Comparison of ENCODE assay signal across 8 cellular contexts in the genomic region with DNA sequence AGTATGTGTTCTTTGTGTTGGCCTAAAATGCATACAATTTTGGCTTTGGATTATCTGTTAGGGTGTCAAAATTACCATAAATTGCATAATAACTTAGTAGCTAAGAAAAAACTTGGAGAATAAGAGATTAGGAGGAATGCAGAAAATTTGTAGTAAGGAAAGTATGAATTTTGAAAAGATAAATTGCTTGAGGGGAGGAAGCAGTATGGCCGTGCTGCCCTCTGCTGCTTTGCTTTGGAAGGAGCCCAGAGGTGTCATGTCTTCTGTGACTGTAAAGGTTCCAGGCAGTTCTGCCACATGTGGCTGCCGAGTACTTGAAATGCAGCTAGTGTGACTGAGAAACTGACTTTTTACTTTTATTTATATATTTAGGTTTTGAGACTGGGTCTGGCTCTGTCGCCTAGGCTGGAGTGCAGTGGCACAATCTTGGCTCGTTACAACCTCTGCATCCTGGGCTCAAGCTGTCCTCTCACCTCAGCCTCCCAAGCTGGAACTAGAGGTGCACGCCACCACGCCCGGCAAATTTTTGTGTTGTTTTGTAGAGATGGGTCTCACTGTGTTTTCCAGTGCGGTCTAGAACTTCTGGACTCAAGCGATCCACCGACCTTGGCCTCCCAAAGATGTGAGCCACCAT. TPM values are rescaled to one million over a fixed set of nuclear protein-coding genes. Genes with fewer than 3 reads are reported as not detected.
DNase-seq lines count a peak whose midpoint lies in the region; ATAC-seq, FAIRE-seq and TF ChIP-seq lines count a peak whose summit lies in the region.

No MANE protein-coding gene starts in this region.

- DNase-seq in AG04449 (ENCODE audit: low read depth, low spot score) = no peak
- DNase-seq in NCI-H460 (ENCODE audit: extremely low read depth, low read depth) = peak; percentile 26
- peak; percentile 68 for DNase-seq in activated CD8-positive, alpha-beta memory T cell treated with anti-CD3 and anti-CD28 coated beads, Interleukin-2, amount 50 U/mL, for 4 hours
- DNase-seq in endothelial cell of umbilical vein (ENCODE audit: low read depth, low spot score) = peak; percentile 65
- peak; percentile 45 to 83 (median 66) for DNase-seq in naive thymus-derived CD8-positive, alpha-beta T cell
- no peak for DNase-seq in type B pancreatic cell (ENCODE audit: extremely low spot score, unreplicated experiment)

- TF ChIP-seq CTCF in AG04449 (IDR thresholded peaks at IDR 0.05; ENCODE audit: insufficient read depth, low read length, missing control alignments) (peak; percentile 73), GM12874 (IDR thresholded peaks at IDR 0.05; ENCODE audit: insufficient read depth, low read depth, low read length) (peak; percentile 82), endothelial cell of umbilical vein (IDR thresholded peaks at IDR 0.05; ENCODE audit: extremely low read depth in 1 of 2, insufficient read depth in 1 of 2, low read depth in 1 of 2, low read length in 2 of 2) (peak; percentile 75 to 78), type B pancreatic cell (conservative IDR thresholded peaks at IDR 0.05) (peak; percentile 81)

- H3K27me3 ChIP-seq in endothelial cell of umbilical vein (ENCODE audit: control insufficient read depth in 2 of 2, insufficient read depth in 2 of 2, low read length in 2 of 2) = no peaks in the 10 kb centered on the region

- H3K4me3 Mint-ChIP-seq in naive thymus-derived CD8-positive, alpha-beta T cell = peak overlapping the region; percentile 91 to 99 (median 97)
- H3K4me3 Mint-ChIP-seq in type B pancreatic cell = peak overlapping the region; percentile 99

- peak; percentile 33 to 49 for ATAC-seq in naive thymus-derived CD8-positive, alpha-beta T cell
- no peak for ATAC-seq in GM21423 (IDR thresholded peaks at IDR 0.05; ENCODE audit: unreplicated experiment)

- no peak overlapping the region for H2AFZ ChIP-seq in endothelial cell of umbilical vein (ENCODE audit: low read depth, low read length)

- H4K20me1 ChIP-seq in endothelial cell of umbilical vein (replicated peaks; ENCODE audit: control insufficient read depth, extremely low read depth, insufficient read depth, low read length) = no peaks in the 10 kb centered on the region

- H3K4me2 ChIP-seq in endothelial cell of umbilical vein (ENCODE audit: insufficient read depth, low read length) = peak overlapping the region; percentile 91

- peaks cover 39% of the 10 kb centered on the region for H3K79me2 ChIP-seq in endothelial cell of umbilical vein (ENCODE audit: control insufficient read depth, insufficient read depth, low read length)

- no peaks in the 10 kb centered on the region for H3K9me3 ChIP-seq in endothelial cell of umbilical vein (replicated peaks; ENCODE audit: control insufficient read depth, insufficient read depth, low read length)

- CTCF ChIA-PET in AG04449 (lab: Yijun Ruan, JAX) = interaction anchor here (0.6 to 5.0 kb wide), 46 partner anchors 9 to 854 kb away, joined by 3 to 45 read pairs (median 4); partner anchors contain the start of genes RPS19BP1 and TNRC6B
- CTCF ChIA-PET in endothelial cell of umbilical vein (lab: Charles Lee) = interaction anchor here (0.6 to 4.0 kb wide), 25 partner anchors 9 to 812 kb away, joined by 3 to 33 read pairs (median 5); partner anchors contain the start of gene TNRC6B

- no peak overlapping the region for H3K27ac ChIP-seq in endothelial cell of umbilical vein (ENCODE audit: insufficient read depth, low read depth, low read length)

- peaks cover 4 to 48% (median 5%) of the 10 kb centered on the region in 3 donors for H3K36me3 Mint-ChIP-seq in naive thymus-derived CD8-positive, alpha-beta T cell
- peaks cover 7% of the 10 kb centered on the region for H3K36me3 Mint-ChIP-seq in type B pancreatic cell

- no peak overlapping the region for H3K9ac ChIP-seq in endothelial cell of umbilical vein (replicated peaks; ENCODE audit: extremely low read depth, insufficient read depth, low read length)

- H3K4me1 Mint-ChIP-seq in naive thymus-derived CD8-positive, alpha-beta T cell = peaks cover 15 to 56% (median 39%) of the 10 kb centered on the region in 4 donors
- peaks cover 7% of the 10 kb centered on the region for H3K4me1 Mint-ChIP-seq in type B pancreatic cell (ENCODE audit: unreplicated experiment)

- no peak for TF ChIP-seq POLR2A in endothelial cell of umbilical vein (IDR thresholded peaks at IDR 0.05; ENCODE audit: low read depth, low read length)

- dilution Hi-C loops in endothelial cell of umbilical vein (cut with MboI; ENCODE audit: extremely low pct_ligation_motif_present, low sequenced_read_pairs) = no loop called here

- H3K36me3 ChIP-seq in endothelial cell of umbilical vein (ENCODE audit: control insufficient read depth in 2 of 2, extremely low read depth in 1 of 2, insufficient read depth in 2 of 2, low read length in 2 of 2) = peaks cover 8 to 10% of the 10 kb centered on the region in 2 experiments

- intact Hi-C loops in endothelial cell of umbilical vein (cut with micrococcal nuclease) = loop anchor here (2.0 to 5.0 kb wide), 5 partner anchors 71 to 816 kb away; partner anchors contain the start of gene RPS19BP1

- H3K9me3 Mint-ChIP-seq in naive thymus-derived CD8-positive, alpha-beta T cell = no peaks in the 10 kb centered on the region
- H3K9me3 Mint-ChIP-seq in type B pancreatic cell = no peaks in the 10 kb centered on the region

- H3K27me3 Mint-ChIP-seq in naive thymus-derived CD8-positive, alpha-beta T cell = no peaks in the 10 kb centered on the region
- H3K27me3 Mint-ChIP-seq in type B pancreatic cell = no peaks in the 10 kb centered on the region

- H3K27ac Mint-ChIP-seq in naive thymus-derived CD8-positive, alpha-beta T cell = peak overlapping the region; percentile 49 to 99 (median 98)
- peak overlapping the region; percentile 98 for H3K27ac Mint-ChIP-seq in type B pancreatic cell

- peak overlapping the region; percentile 99 for H3K4me3 ChIP-seq in AG04449 (ENCODE audit: low read depth, low read length)
- peak overlapping the region in 1 of 3 experiments; percentile 90 for H3K4me3 ChIP-seq in endothelial cell of umbilical vein (replicated peaks in 1 of 3; ENCODE audit: insufficient read depth in 1 of 3, low read depth in 1 of 3, low read length in 3 of 3)

- FAIRE-seq in endothelial cell of umbilical vein (lab: Jason Lieb, UNC) = peak; percentile 78

- H3K9me1 ChIP-seq in endothelial cell of umbilical vein (replicated peaks; ENCODE audit: control insufficient read depth, extremely low read depth, insufficient read depth, low read length) = no peaks in the 10 kb centered on the region

- H3K4me1 ChIP-seq in endothelial cell of umbilical vein (ENCODE audit: control insufficient read depth, extremely low read depth, insufficient read depth, low read length) = peaks cover 16% of the 10 kb centered on the region

- BruUV-seq in endothelial cell of umbilical vein (replicated peaks; lab: Mats Ljungman, UMichigan) = no TSS peak

- POLR2A ChIA-PET in AG04449 (lab: Yijun Ruan, JAX) = no interaction called here
- POLR2A ChIA-PET in endothelial cell of umbilical vein (lab: Charles Lee) = no interaction called here
- POLR2A ChIA-PET in naive thymus-derived CD8-positive, alpha-beta T cell (lab: Charles Lee) = interaction anchor here (0.6 to 10.6 kb wide), 13 partner anchors 13 to 309 kb away, joined by 3 to 189 read pairs (median 4); partner anchors contain the start of gene TNRC6B

TF ChIP-seq in endothelial cell of umbilical vein, 7 proteins besides CTCF, POLR2A, EP300 and RAD21 (continues in another document):
- TF ChIP-seq GATA2 (IDR thresholded peaks at IDR 0.05; ENCODE audit: insufficient read depth, insufficient read length, low read depth, low read length) (no peak), POLR2AphosphoS5 (IDR thresholded peaks at IDR 0.05; ENCODE audit: insufficient read depth, low read depth, low read length) (no peak), FOS (IDR thresholded peaks at IDR 0.05; ENCODE audit: borderline replicate concordance, insufficient read depth, low read length) (no peak), JUN (IDR thresholded peaks at IDR 0.05; ENCODE audit: borderline replicate concordance, insufficient read depth, insufficient read length, low read depth) (no peak), MAX (IDR thresholded peaks at IDR 0.05; ENCODE audit: insufficient read depth, insufficient read length) (no peak), MYC (IDR thresholded peaks at IDR 0.05; ENCODE audit: low read depth, low read length) (no peak)

RNA-seq across cellular contexts. Expression of gene ADSL, which starts 1.8 kb away (rescaled TPM):
- total RNA-seq in NCI-H460 (2014; rRNA removed; shearing (Covaris generic)) = 121 and 140 TPM in 2 replicates
- polyA plus RNA-seq in NCI-H460 (2014; cell fraction: nucleus; rRNA removed) = 155 TPM in 2 replicates
- total RNA-seq in endothelial cell of umbilical vein (86.2 and 103 TPM in 2 replicates), type B pancreatic cell (ENCODE audit: low replicate concordance) (52.2 and 82.8 TPM in 2 replicates)
- polyA plus RNA-seq in endothelial cell of umbilical vein = 110 and 141 TPM in 2 replicates
- polyA plus RNA-seq in endothelial cell of umbilical vein (2011; cell fraction: cytosol; rRNA removed) = 140 and 151 TPM in 2 replicates
- polyA plus RNA-seq in endothelial cell of umbilical vein (2011; cell fraction: nucleus; rRNA removed) = 148 and 166 TPM in 2 replicates
- 81.8 and 116 TPM in 2 replicates for polyA plus RNA-seq in endothelial cell of umbilical vein (2012)
- polyA minus RNA-seq in endothelial cell of umbilical vein = 120 and 128 TPM in 2 replicates
- polyA minus RNA-seq in endothelial cell of umbilical vein (2011; cell fraction: cytosol; rRNA and poly(A)+ RNA removed) = 58.8 TPM
- 34.9 and 49.4 TPM in 2 replicates for polyA minus RNA-seq in endothelial cell of umbilical vein (2011; cell fraction: nucleus; rRNA and poly(A)+ RNA removed)
- total RNA-seq in naive thymus-derived CD8-positive, alpha-beta T cell = 10 to 100 TPM; 63.2 to 65.6 TPM
- polyA plus RNA-seq in naive thymus-derived CD8-positive, alpha-beta T cell = 100 to 1,000 TPM in 1 of 3 donors, 10 to 100 TPM in 2; 97.0 to 130 (median 100.0) TPM

RNA-seq across cellular contexts. Expression of gene SGSM3, which starts 22.3 kb away (rescaled TPM):
- total RNA-seq in NCI-H460 (2014; rRNA removed; shearing (Covaris generic)) = 18.6 TPM in 2 replicates
- 371 and 432 TPM in 2 replicates for polyA plus RNA-seq in NCI-H460 (2014; cell fraction: nucleus; rRNA removed)
- 76.4 and 78.6 TPM in 2 replicates for total RNA-seq in endothelial cell of umbilical vein
- polyA plus RNA-seq in endothelial cell of umbilical vein = 92.1 and 112 TPM in 2 replicates
- polyA plus RNA-seq in endothelial cell of umbilical vein (2011; cell fraction: cytosol; rRNA removed) = 46.9 and 65.8 TPM in 2 replicates
- polyA plus RNA-seq in endothelial cell of umbilical vein (2011; cell fraction: nucleus; rRNA removed) = 526 and 636 TPM in 2 replicates
- polyA plus RNA-seq in endothelial cell of umbilical vein (2012) = 43.9 and 64.8 TPM in 2 replicates
- 54.7 and 76.1 TPM in 2 replicates for polyA minus RNA-seq in endothelial cell of umbilical vein
- polyA minus RNA-seq in endothelial cell of umbilical vein (2011; cell fraction: cytosol; rRNA and poly(A)+ RNA removed) = 25.5 TPM
- polyA minus RNA-seq in endothelial cell of umbilical vein (2011; cell fraction: nucleus; rRNA and poly(A)+ RNA removed) = 69.6 and 147 TPM in 2 replicates
- total RNA-seq in naive thymus-derived CD8-positive, alpha-beta T cell = 100 to 1,000 TPM; 117 to 118 TPM
- polyA plus RNA-seq in naive thymus-derived CD8-positive, alpha-beta T cell = 10 to 100 TPM; 53.3 to 63.3 (median 62.0) TPM
- 106 and 125 TPM in 2 replicates for total RNA-seq in type B pancreatic cell (ENCODE audit: low replicate concordance)

Comparison
In these comparisons a context has a peak if more than half of its experiments do, and no peak if none do; other contexts are left out.
1. DNase-seq: peak in NCI-H460 (single experiment), activated CD8-positive, alpha-beta memory T cell treated with anti-CD3 and anti-CD28 coated beads, Interleukin-2, amount 50 U/mL, for 4 hours (single experiment), endothelial cell of umbilical vein (single experiment) and naive thymus-derived CD8-positive, alpha-beta T cell (10 of 10); none in AG04449 (single experiment) and type B pancreatic cell (single experiment).
2. Peak in every context shown above with its lines, with median percentiles within 50 percentile points of each other: CTCF ChIP-seq.